Comparison of ENCODE assay signal across 1 cellular context in the genomic region with DNA sequence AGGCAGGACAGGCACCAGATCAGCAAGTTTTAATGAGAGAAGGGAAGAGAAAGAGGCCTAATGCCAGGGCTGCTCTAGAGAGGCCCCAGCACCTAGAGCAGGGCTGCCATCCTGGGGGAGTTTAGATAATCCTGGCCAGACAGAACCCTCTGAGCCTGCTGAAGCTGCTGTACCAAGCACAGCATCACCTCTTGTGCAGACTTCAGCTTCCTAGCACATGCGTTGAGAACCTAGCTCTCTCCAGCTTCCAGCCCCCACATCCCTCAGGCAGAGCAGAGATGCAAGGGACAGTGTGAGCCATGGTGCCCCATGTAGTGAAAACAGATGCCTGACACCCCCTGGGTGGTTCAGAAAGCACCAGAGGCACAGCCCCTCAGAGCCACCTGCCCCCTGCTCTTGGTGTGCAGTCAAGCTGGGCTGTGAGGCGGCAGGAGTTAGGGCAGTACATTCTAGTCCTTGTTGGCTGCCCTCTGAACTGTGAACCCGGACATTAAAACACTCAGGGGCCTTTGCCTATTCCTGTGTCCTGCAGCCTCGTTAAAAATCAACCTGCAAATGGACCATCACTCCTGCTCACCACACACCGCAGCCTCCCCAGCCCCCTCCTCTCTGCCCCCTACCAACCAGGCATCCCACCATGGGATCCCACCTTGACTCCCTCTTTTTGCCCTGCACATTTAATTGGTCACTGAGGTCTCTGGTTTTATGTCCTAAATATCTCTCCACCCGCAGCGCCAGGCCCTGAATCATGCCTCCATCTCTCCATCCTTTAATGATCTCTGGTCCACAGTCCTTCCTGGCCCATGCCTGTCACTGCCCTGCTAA.
TF ChIP-seq lines count a peak whose summit lies in the region.

No MANE protein-coding gene starts in this region.

TF ChIP-seq in K562, 482 proteins besides CTCF, POLR2A, EP300 and RAD21:
- no peak for TF ChIP-seq SP2 (IDR thresholded peaks at IDR 0.05; ENCODE audit: extremely low read depth, low read depth, low read length, poor library complexity, severe bottlenecking)
- no peak for TF ChIP-seq XRCC3 (IDR thresholded peaks at IDR 0.05)
- TF ChIP-seq ZNF77 (CRISPR knock-in tag; IDR thresholded peaks at IDR 0.05), result no peak
- no peak for TF ChIP-seq ZNF785 (CRISPR knock-in tag; IDR thresholded peaks at IDR 0.05)
- TF ChIP-seq, protein P1, sequence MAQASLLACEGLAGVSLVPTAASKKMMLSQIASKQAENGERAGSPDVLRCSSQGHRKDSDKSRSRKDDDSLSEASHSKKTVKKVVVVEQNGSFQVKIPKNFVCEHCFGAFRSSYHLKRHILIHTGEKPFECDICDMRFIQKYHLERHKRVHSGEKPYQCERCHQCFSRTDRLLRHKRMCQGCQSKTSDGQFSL (CRISPR knock-in tag; IDR thresholded peaks at IDR 0.05), result no peak
- TF ChIP-seq, protein P1 (tag; IDR thresholded peaks at IDR 0.05), result no peak
- TF ChIP-seq CCAR2 (IDR thresholded peaks at IDR 0.05; ENCODE audit: low read depth, low read length), result no peak
- no peak for TF ChIP-seq ERF (CRISPR knock-in tag; IDR thresholded peaks at IDR 0.05)
- no peak for TF ChIP-seq PHB (CRISPR knock-in tag; IDR thresholded peaks at IDR 0.05)
- TF ChIP-seq, protein P2, sequence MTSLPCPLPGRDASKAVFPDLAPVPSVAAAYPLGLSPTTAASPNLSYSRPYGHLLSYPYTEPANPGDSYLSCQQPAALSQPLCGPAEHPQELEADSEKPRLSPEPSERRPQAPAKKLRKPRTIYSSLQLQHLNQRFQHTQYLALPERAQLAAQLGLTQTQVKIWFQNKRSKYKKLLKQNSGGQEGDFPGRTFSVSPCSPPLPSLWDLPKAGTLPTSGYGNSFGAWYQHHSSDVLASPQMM (CRISPR knock-in tag; IDR thresholded peaks at IDR 0.05), result no peak
